In genomic region chr1:27569088-27569459, GRCh38 we compare ENCODE assay signal across 8 cellular contexts. TPM values are rescaled to one million over a fixed set of nuclear protein-coding genes. Genes with fewer than 3 reads are reported as not detected.
DNase-seq lines count a peak whose midpoint lies in the region; ATAC-seq, FAIRE-seq and TF ChIP-seq lines count a peak whose summit lies in the region.

No MANE protein-coding gene starts in this region.

- no peak for TF ChIP-seq RAD21 in HCT116 (IDR thresholded peaks at IDR 0.05; ENCODE audit: low read depth)

- peaks cover 72 to 97% of the 10 kb centered on the region in 2 experiments for H3K4me1 ChIP-seq in HCT116 (ENCODE audit: control insufficient read depth in 1 of 2, insufficient read depth in 2 of 2, low read length in 2 of 2)
- H3K4me1 ChIP-seq in small intestine (ENCODE audit: control insufficient read depth in 2 of 2, insufficient read depth in 1 of 2, low read depth in 1 of 2, low read length in 1 of 2) = peaks cover 10 to 11% of the 10 kb centered on the region in 2 donors

- peaks cover 22% of the 10 kb centered on the region for H3K4me1 Mint-ChIP-seq in activated CD8-positive, alpha-beta T cell treated with anti-CD3 and anti-CD28 coated beads for 36 hours (ENCODE audit: low read depth)

- BruUV-seq in HCT116 (replicated peaks; lab: Mats Ljungman, UMichigan) = no TSS peak

- no peaks in the 10 kb centered on the region for H3K9me3 Mint-ChIP-seq in activated CD8-positive, alpha-beta T cell treated with anti-CD3 and anti-CD28 coated beads for 36 hours

- intact Hi-C loops in HCT116 (cut with micrococcal nuclease) (no loop called here), left ventricle myocardium superior (cut with micrococcal nuclease) (no loop called here), left colon (cut with DNase I, micrococcal nuclease) (no loop called here)
- intact Hi-C loops in activated CD8-positive, alpha-beta T cell treated with anti-CD3 and anti-CD28 coated beads for 36 hours (cut with micrococcal nuclease) = no loop called here

- RAD21 ChIA-PET in HCT116 (lab: Charles Lee; ENCODE audit: low non-redundant PET in 1 of 2, low total read pairs in 2 of 2, uncharacterized antibody in 2 of 2, unreplicated experiment in 2 of 2) = interaction anchor here in 1 of 2 experiments (0.6 kb wide), 1 partner anchor 150 kb away, joined by 4 read pairs; no protein-coding TSS in a partner anchor

- peaks cover 63% of the 10 kb centered on the region for H3K79me2 ChIP-seq in HCT116 (ENCODE audit: insufficient read depth, low read length)

- H4K20me1 ChIP-seq in HCT116 (ENCODE audit: insufficient read depth) = no peaks in the 10 kb centered on the region; the same call in 1 of the 2 replicates

- H3K9ac ChIP-seq in HCT116 (ENCODE audit: low read length) = peak overlapping the region; percentile 64; the same call in 1 of the 2 replicates

- TF ChIP-seq CTCF in HCT116 (IDR thresholded peaks at IDR 0.05 in 2 of 3, conservative IDR thresholded peaks at IDR 0.05 in 1 of 3; ENCODE audit: borderline replicate concordance in 1 of 3, insufficient read depth in 1 of 3, low read depth in 2 of 3, low read length in 2 of 3) = no peak
- no peak for TF ChIP-seq CTCF in activated CD8-positive, alpha-beta T cell treated with anti-CD3 and anti-CD28 coated beads for 36 hours (IDR thresholded peaks at IDR 0.05)

- H3K36me3 ChIP-seq in HCT116 (ENCODE audit: control insufficient read depth in 1 of 2, insufficient read depth in 2 of 2, low read length in 2 of 2) (no peaks in the 10 kb centered on the region; a peak in 1 of 4 replicates), small intestine (ENCODE audit: control insufficient read depth in 2 of 2, insufficient read depth in 2 of 2, low read length in 2 of 2) (no peaks in the 10 kb centered on the region)

- H3K27ac Mint-ChIP-seq in activated CD8-positive, alpha-beta T cell treated with anti-CD3 and anti-CD28 coated beads for 36 hours = no peak overlapping the region

- ATAC-seq in HCT116 (peak; percentile 4), left ventricle myocardium superior (peak; percentile 3), left colon (no peak)
- peak; percentile 8 for ATAC-seq in activated CD8-positive, alpha-beta T cell treated with anti-CD3 and anti-CD28 coated beads for 36 hours

- H3K9me3 ChIP-seq in HCT116 (ENCODE audit: control insufficient read depth in 1 of 2, insufficient read depth in 1 of 2, low read depth in 1 of 2, low read length in 2 of 2) = no peaks in the 10 kb centered on the region
- H3K9me3 ChIP-seq in small intestine (ENCODE audit: control insufficient read depth, low read depth) = no peaks in the 10 kb centered on the region

- H3K4me3 ChIP-seq in HCT116 (replicated peaks in 1 of 2; ENCODE audit: low read depth in 1 of 2, low read length in 2 of 2) = peak overlapping the region in 1 of 2 experiments; percentile 51; a peak in 1 of 4 replicates
- no peak overlapping the region for H3K4me3 ChIP-seq in small intestine (ENCODE audit: low read depth in 1 of 2, low read length in 2 of 2)

- peak overlapping the region; percentile 89 for H3K4me2 ChIP-seq in HCT116 (ENCODE audit: low read length)

- no peak overlapping the region for H2AFZ ChIP-seq in HCT116 (ENCODE audit: low read depth, low read length, poor library complexity, severe bottlenecking)

- peak overlapping the region; percentile 44 for H3K4me3 Mint-ChIP-seq in activated CD8-positive, alpha-beta T cell treated with anti-CD3 and anti-CD28 coated beads for 36 hours

- POLR2A ChIA-PET in HCT116 (lab: Charles Lee) = interaction anchor here (0.6 to 1.3 kb wide), 3 partner anchors 12 to 227 kb away, joined by 4 to 5 read pairs (median 5); partner anchors contain the start of genes AHDC1 and SYTL1
- POLR2A ChIA-PET in activated CD8-positive, alpha-beta T cell treated with anti-CD3 and anti-CD28 coated beads for 36 hours (lab: Charles Lee) = interaction anchor here (1.1 to 2.9 kb wide), 4 partner anchors 13 to 36 kb away, joined by 3 to 12 read pairs (median 5); no protein-coding TSS in a partner anchor

- no peaks in the 10 kb centered on the region for H3K9me2 ChIP-seq in HCT116 (ENCODE audit: insufficient read depth)

- DNase-seq in HCT116 (ENCODE audit: low read depth, low spot score) (no peak), left ventricle myocardium superior (no peak), small intestine (peak; percentile 10), ureter (ENCODE audit: low spot score) (no peak), dedifferentiated amniotic fluid mesenchymal stem cell (ENCODE audit: extremely low spot score) (no peak), left colon (no peak), DMS114 treated with DMSO at 0.1 percent for 48 hours (lab: John Stamatoyannopoulos, UW; ENCODE audit: unreplicated experiment) (no peak)
- no peak for DNase-seq in activated CD8-positive, alpha-beta T cell treated with anti-CD3 and anti-CD28 coated beads for 36 hours

- WGBS in small intestine, 3 donors = 66 to 87% (median 69%) methylated on average over 3 of the region's 3 CpGs

- no peaks in the 10 kb centered on the region for H3K27me3 Mint-ChIP-seq in activated CD8-positive, alpha-beta T cell treated with anti-CD3 and anti-CD28 coated beads for 36 hours

- no peak for TF ChIP-seq POLR2A in HCT116 (IDR thresholded peaks at IDR 0.05; ENCODE audit: borderline replicate concordance, extremely low read depth, insufficient read depth, insufficient read length)

- CTCF ChIA-PET in HCT116 (lab: Charles Lee) = interaction anchor here (0.8 to 3.1 kb wide), 9 partner anchors 8 to 36 kb away, joined by 3 to 39 read pairs (median 4); no protein-coding TSS in a partner anchor
- CTCF ChIA-PET in activated CD8-positive, alpha-beta T cell treated with anti-CD3 and anti-CD28 coated beads for 36 hours (lab: Charles Lee) = interaction anchor here (1.0 to 15.1 kb wide), 19 partner anchors 9 to 174 kb away, joined by 3 to 178 read pairs (median 8); partner anchors contain the start of gene AHDC1

- H3K36me3 Mint-ChIP-seq in activated CD8-positive, alpha-beta T cell treated with anti-CD3 and anti-CD28 coated beads for 36 hours (ENCODE audit: low read depth) = no peaks in the 10 kb centered on the region

- H3K27me3 ChIP-seq in HCT116 (ENCODE audit: insufficient read depth, low read length) (no peaks in the 10 kb centered on the region), small intestine (ENCODE audit: control insufficient read depth in 2 of 2, insufficient read depth in 2 of 2, low read length in 2 of 2) (no peaks in the 10 kb centered on the region)

- H3K27ac ChIP-seq in HCT116 (ENCODE audit: low read depth, low read length) (peak overlapping the region; percentile 44), small intestine (ENCODE audit: low read depth in 1 of 2, low read length in 1 of 2) (no peak overlapping the region)

- no peak for FAIRE-seq in small intestine (lab: Jason Lieb, UNC)

TF ChIP-seq in HCT116, 20 proteins besides CTCF, POLR2A, EP300 and RAD21:
- TF ChIP-seq ZFX (IDR thresholded peaks at IDR 0.05) (no peak), SRF (IDR thresholded peaks at IDR 0.05; ENCODE audit: low read depth) (no peak), ELF1 (IDR thresholded peaks at IDR 0.05; ENCODE audit: borderline replicate concordance, low read depth) (no peak), REST (IDR thresholded peaks at IDR 0.05; ENCODE audit: low read depth) (no peak), ZBTB33 (IDR thresholded peaks at IDR 0.05; ENCODE audit: extremely low read depth, insufficient replicate concordance, low read length) (no peak)

RNA-seq across cellular contexts. Expression of gene AHDC1, which starts 34.9 kb away (rescaled TPM):
- total RNA-seq in HCT116 (2021; ENCODE audit: unreplicated experiment) (33.7 TPM), left ventricle myocardium superior (42.8 TPM), ureter (27.3 TPM), left colon (10 to 100 TPM; 21.5 to 25.2 TPM)
- polyA plus RNA-seq in HCT116 (2012) = 26.1 and 30.5 TPM in 2 replicates
- 10 to 100 TPM; 26.3 to 27.6 TPM for total RNA-seq in activated CD8-positive, alpha-beta T cell treated with anti-CD3 and anti-CD28 coated beads for 36 hours
- polyA plus RNA-seq in small intestine = 1 to 10 TPM; 3.5 to 8.7 (median 5.1) TPM
